Comparison of ENCODE assay signal across 25 cellular contexts in genomic region chr9:118918180-118918579, GRCh38.
"Had no signal": no experiment of that assay in that cellular context is flagged by ENCODE, and none has a peak within 500 bp of the region (broad histone marks: within the 10 kb centered on the region; RNA-seq: fewer than 3 reads in every experiment).

No MANE protein-coding gene starts in this region.

- ATAC-seq: effector memory CD8-positive, alpha-beta T cell; esophagus mucosa; foreskin keratinocyte; gastroesophageal sphincter; heart left ventricle; heart right ventricle had no signal

- H3K4me3 Mint-ChIP-seq: dendritic cell treated with granulocyte-macrophage colony-stimulating factor and Interleukin-4, amounts not matched to agents 40 ng/mL and 50 ng/mL, for 4 days; effector memory CD8-positive, alpha-beta T cell; endodermal cell had no signal

- H3K27ac Mint-ChIP-seq: dendritic cell treated with granulocyte-macrophage colony-stimulating factor and Interleukin-4, amounts not matched to agents 40 ng/mL and 50 ng/mL, for 4 days; effector memory CD8-positive, alpha-beta T cell; endodermal cell had no signal

- DNase-seq: colonic mucosa; cortex of kidney; dermis blood vessel endothelial cell; dorsolateral prefrontal cortex; effector CD4-positive, alpha-beta T cell; effector CD8-positive, alpha-beta T cell; effector memory CD4-positive, alpha-beta T cell; effector memory CD8-positive, alpha-beta T cell; endodermal cell; erythroblast; esophagus squamous epithelium; foreskin fibroblast; foreskin keratinocyte; foreskin melanocyte; glutamatergic neuron; head of caudate nucleus; heart left ventricle; heart right ventricle had no signal

- H3K4me2 ChIP-seq: hepatocyte had no signal

- H3K9me3 ChIP-seq: colonic mucosa, esophagus squamous epithelium had no signal

- H3K4me3 ChIP-seq: colonic mucosa, coronary artery, dorsolateral prefrontal cortex, esophagus muscularis mucosa, esophagus squamous epithelium, gastroesophageal sphincter, heart left ventricle, heart right ventricle, hepatocyte had no signal

- H3K27ac ChIP-seq: colonic mucosa, coronary artery, dorsolateral prefrontal cortex, epithelial cell of prostate, esophagus muscularis mucosa, esophagus squamous epithelium, foreskin keratinocyte, gastroesophageal sphincter, heart left ventricle, heart right ventricle, hepatocyte had no signal

- H3K27me3 ChIP-seq: colonic mucosa, esophagus muscularis mucosa, esophagus squamous epithelium, foreskin keratinocyte, gastroesophageal sphincter, heart left ventricle, heart right ventricle, hepatocyte had no signal

- H3K27me3 Mint-ChIP-seq: dendritic cell treated with granulocyte-macrophage colony-stimulating factor and Interleukin-4, amounts not matched to agents 40 ng/mL and 50 ng/mL, for 4 days; effector memory CD8-positive, alpha-beta T cell had no signal

- H3K36me3 ChIP-seq: colonic mucosa, esophagus muscularis mucosa, esophagus squamous epithelium, gastroesophageal sphincter, heart left ventricle, heart right ventricle had no signal

- H2AFZ ChIP-seq: hepatocyte had no signal

- H3K79me2 ChIP-seq: hepatocyte had no signal

- H3K4me1 Mint-ChIP-seq: endodermal cell had no signal

- H3K4me1 ChIP-seq: colonic mucosa, esophagus muscularis mucosa, esophagus squamous epithelium, foreskin keratinocyte, gastroesophageal sphincter, heart left ventricle, heart right ventricle had no signal
